Comparison of ENCODE assay signal across 26 cellular contexts in the genomic region with DNA sequence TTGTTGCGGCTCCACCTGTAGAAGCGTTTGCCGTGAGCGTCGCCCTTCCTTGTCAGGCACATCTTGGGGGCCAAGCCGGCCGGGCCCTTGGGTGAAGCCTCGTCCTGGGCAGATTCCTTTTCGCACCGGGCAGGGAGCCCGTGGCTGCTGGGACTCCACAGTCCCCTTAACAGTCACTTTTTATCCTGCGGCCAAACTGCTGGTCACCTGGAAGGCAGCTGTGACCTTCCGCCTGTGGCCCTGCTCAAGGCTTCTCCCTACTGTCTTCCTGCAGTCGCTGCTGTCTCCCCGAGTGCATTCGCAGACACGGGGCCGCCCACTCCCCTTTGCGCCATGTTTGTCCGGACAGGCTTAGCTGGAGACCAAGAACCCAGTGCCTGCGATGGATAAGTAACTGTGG. TPM values are rescaled to one million over a fixed set of nuclear protein-coding genes. Genes with fewer than 3 reads are reported as not detected.
DNase-seq lines count a peak whose midpoint lies in the region; ATAC-seq and TF ChIP-seq lines count a peak whose summit lies in the region.
"Had no signal": no experiment of that assay in that cellular context is flagged by ENCODE, and none has a peak within 500 bp of the region (broad histone marks: within the 10 kb centered on the region; RNA-seq: fewer than 3 reads in every experiment).

No MANE protein-coding gene starts in this region.

- no peaks in the 10 kb centered on the region for H3K9me2 ChIP-seq in SK-N-SH

- no peaks in the 10 kb centered on the region for H3K4me1 ChIP-seq in CD8-positive, alpha-beta memory T cell (ENCODE audit: insufficient read depth, low read length)
- peaks cover 0 to 4% of the 10 kb centered on the region in 2 experiments; a peak in 1 of 4 replicates for H3K4me1 ChIP-seq in SK-N-SH (ENCODE audit: control insufficient read depth in 1 of 2, insufficient read depth in 2 of 2, low read depth in 1 of 2, low read length in 1 of 2)
- H3K4me1 ChIP-seq: body of pancreas, gastrocnemius medialis, psoas muscle had no signal

- peaks cover 14% of the 10 kb centered on the region for H3K36me3 Mint-ChIP-seq in activated naive CD4-positive, alpha-beta T cell treated with anti-CD3 and anti-CD28 coated beads, Interleukin-2, amount 50 U/mL, for 24 hours
- peaks cover 5 to 54% (median 8%) of the 10 kb centered on the region in 3 donors for H3K36me3 Mint-ChIP-seq in CD8-positive, alpha-beta memory T cell
- peaks cover 23% of the 10 kb centered on the region for H3K36me3 Mint-ChIP-seq in central memory CD8-positive, alpha-beta T cell (ENCODE audit: insufficient read depth)
- peaks cover 60% of the 10 kb centered on the region for H3K36me3 Mint-ChIP-seq in neural crest cell (ENCODE audit: low read depth)

- H3K36me3 ChIP-seq in CD8-positive, alpha-beta memory T cell (ENCODE audit: insufficient read depth, low read length): peaks cover 6% of the 10 kb centered on the region
- H3K36me3 ChIP-seq in SK-N-SH (replicated peaks in 1 of 2; ENCODE audit: control insufficient read depth in 1 of 2, insufficient read depth in 2 of 2, low read length in 1 of 2): peaks cover 36 to 44% of the 10 kb centered on the region in 2 experiments

- no peak overlapping the region for H3K27ac ChIP-seq in CD8-positive, alpha-beta memory T cell (ENCODE audit: low read depth, low read length)
- H3K27ac ChIP-seq in SK-N-SH (ENCODE audit: low read depth in 2 of 2, low read length in 1 of 2): no peak overlapping the region; a peak in 1 of 4 replicates
- H3K27ac ChIP-seq: adrenal gland, body of pancreas, C4-2B, gastrocnemius medialis, psoas muscle had no signal

- H3K79me2 ChIP-seq in SK-N-SH (ENCODE audit: insufficient read depth): peaks cover 11% of the 10 kb centered on the region

- 96% methylated on average over 19 of the region's 21 CpGs for WGBS in SK-N-SH (ENCODE audit: low lambda C conversion rate)

- peaks cover 3% of the 10 kb centered on the region for H3F3A ChIP-seq in SK-N-SH (replicated peaks; ENCODE audit: insufficient read depth)

- H3K4me3 ChIP-seq in CD8-positive, alpha-beta memory T cell (ENCODE audit: low read length): no peak overlapping the region
- no peak overlapping the region for H3K4me3 ChIP-seq in SK-N-SH (ENCODE audit: low read depth in 2 of 2, low read length in 1 of 2)
- H3K4me3 ChIP-seq: adrenal gland, body of pancreas, gastrocnemius medialis, psoas muscle had no signal

- no peak overlapping the region for H3K9ac ChIP-seq in SK-N-SH

- TF ChIP-seq RAD21 in SK-N-SH (IDR thresholded peaks at IDR 0.05; ENCODE audit: low read length): no peak

- H2AFZ ChIP-seq in SK-N-SH (ENCODE audit: low read depth): no peak overlapping the region

- POLR2A ChIA-PET in CD8-positive, alpha-beta memory T cell (lab: Charles Lee): no interaction called here
- POLR2A ChIA-PET in SK-N-SH (lab: Yijun Ruan, JAX): no interaction called here

- H3K9me3 Mint-ChIP-seq in activated naive CD4-positive, alpha-beta T cell treated with anti-CD3 and anti-CD28 coated beads, Interleukin-2, amount 50 U/mL, for 24 hours: no peaks in the 10 kb centered on the region
- no peaks in the 10 kb centered on the region for H3K9me3 Mint-ChIP-seq in CD8-positive, alpha-beta memory T cell
- no peaks in the 10 kb centered on the region for H3K9me3 Mint-ChIP-seq in central memory CD8-positive, alpha-beta T cell
- H3K9me3 Mint-ChIP-seq in neural crest cell: peaks cover 10% of the 10 kb centered on the region

- no peaks in the 10 kb centered on the region for H3K27me3 ChIP-seq in CD8-positive, alpha-beta memory T cell (ENCODE audit: insufficient read depth, low read length, poor library complexity, severe bottlenecking)
- H3K27me3 ChIP-seq in SK-N-SH (ENCODE audit: insufficient read depth): no peaks in the 10 kb centered on the region
- H3K27me3 ChIP-seq: adrenal gland, body of pancreas, gastrocnemius medialis had no signal

- no peaks in the 10 kb centered on the region for H3K9me3 ChIP-seq in CD8-positive, alpha-beta memory T cell (ENCODE audit: low read length)
- no peaks in the 10 kb centered on the region for H3K9me3 ChIP-seq in SK-N-SH
- H3K9me3 ChIP-seq: adrenal gland, gastrocnemius medialis, psoas muscle had no signal

- ATAC-seq in central memory CD8-positive, alpha-beta T cell (replicated peaks; ENCODE audit: extremely low read depth, poor library complexity, severe bottlenecking): no peak
- ATAC-seq in SK-N-SH treated with all-trans-retinoic acid at 6 μM for 48 hours: no peak
- ATAC-seq: activated CD8-positive, alpha-beta T cell treated with anti-CD3 and anti-CD28 coated beads, Interleukin-2, amount 10 ng/mL, durations not matched to agents 7 days and 5 days; body of pancreas; gastrocnemius medialis; Panc1; psoas muscle had no signal

- no peak for TF ChIP-seq CTCF in neural crest cell (conservative IDR thresholded peaks at IDR 0.05)
- no peak for TF ChIP-seq CTCF in SK-N-SH (IDR thresholded peaks at IDR 0.05)

- TF ChIP-seq EP300 in SK-N-SH (IDR thresholded peaks at IDR 0.05; ENCODE audit: borderline replicate concordance in 1 of 2, low read depth in 1 of 2, low read length in 1 of 2): no peak

- peaks cover 24% of the 10 kb centered on the region for H4K20me1 ChIP-seq in SK-N-SH (ENCODE audit: insufficient read depth)

- peak overlapping the region; percentile 89 for H3K27ac Mint-ChIP-seq in activated naive CD4-positive, alpha-beta T cell treated with anti-CD3 and anti-CD28 coated beads, Interleukin-2, amount 50 U/mL, for 24 hours
- H3K27ac Mint-ChIP-seq in CD8-positive, alpha-beta memory T cell: peak overlapping the region in 5 of 8 donors; percentile 3 to 73 (median 48)
- peak overlapping the region; percentile 71 for H3K27ac Mint-ChIP-seq in central memory CD8-positive, alpha-beta T cell (ENCODE audit: low read depth)
- H3K27ac Mint-ChIP-seq in neural crest cell (ENCODE audit: unreplicated experiment): no peak overlapping the region
- H3K27ac Mint-ChIP-seq: activated CD8-positive, alpha-beta T cell treated with anti-CD3 and anti-CD28 coated beads, Interleukin-2, amount 10 ng/mL, durations not matched to agents 7 days and 5 days had no signal

- DNase-seq in activated naive CD4-positive, alpha-beta T cell (lab: John Stamatoyannopoulos, UW): no peak
- no peak for DNase-seq in CD8-positive, alpha-beta memory T cell
- DNase-seq in central memory CD8-positive, alpha-beta T cell (ENCODE audit: low spot score in 2 of 2): no peak
- DNase-seq in neural crest cell (ENCODE audit: low read depth, low spot score): no peak
- no peak for DNase-seq in D341Med (ENCODE audit: low spot score)
- no peak for DNase-seq in SK-N-SH
- DNase-seq: activated CD8-positive, alpha-beta T cell treated with anti-CD3 and anti-CD28 coated beads, Interleukin-2, amount 10 ng/mL, durations not matched to agents 7 days and 5 days; activated effector memory CD4-positive, alpha-beta T cell treated with anti-CD3 and anti-CD28 coated beads, Interleukin-2, amount 50 U/mL, for 16 hours; adrenal gland; body of pancreas; gastrocnemius medialis; HFFc6; hypothalamus; IMR-90; mesenchymal stem cell; NCI-H2107; occipital lobe; SIG-M5; stimulated activated CD4-positive, alpha-beta T cell treated with anti-CD3 and anti-CD28 coated beads, Interleukin-4, amount 100 ng/mL, for 24 hours; SW 1271; T-helper 9 cell had no signal

- peak overlapping the region; percentile 15 for H3K4me3 Mint-ChIP-seq in activated naive CD4-positive, alpha-beta T cell treated with anti-CD3 and anti-CD28 coated beads, Interleukin-2, amount 50 U/mL, for 24 hours
- peak overlapping the region in 1 of 7 donors; percentile 62 for H3K4me3 Mint-ChIP-seq in CD8-positive, alpha-beta memory T cell
- no peak overlapping the region for H3K4me3 Mint-ChIP-seq in central memory CD8-positive, alpha-beta T cell
- H3K4me3 Mint-ChIP-seq in neural crest cell: peak overlapping the region; percentile 18
- H3K4me3 Mint-ChIP-seq: activated CD8-positive, alpha-beta T cell treated with anti-CD3 and anti-CD28 coated beads, Interleukin-2, amount 10 ng/mL, durations not matched to agents 7 days and 5 days; HFFc6 had no signal

- no peaks in the 10 kb centered on the region for H3K27me3 Mint-ChIP-seq in activated naive CD4-positive, alpha-beta T cell treated with anti-CD3 and anti-CD28 coated beads, Interleukin-2, amount 50 U/mL, for 24 hours
- H3K27me3 Mint-ChIP-seq in CD8-positive, alpha-beta memory T cell: peaks cover 0 to 1% of the 10 kb centered on the region in 2 donors
- H3K27me3 Mint-ChIP-seq in central memory CD8-positive, alpha-beta T cell: no peaks in the 10 kb centered on the region
- H3K27me3 Mint-ChIP-seq in neural crest cell (ENCODE audit: low read depth): peaks cover 22% of the 10 kb centered on the region

- CTCF ChIA-PET in CD8-positive, alpha-beta memory T cell (lab: Charles Lee): no interaction called here
- CTCF ChIA-PET in SK-N-SH (lab: Yijun Ruan, JAX): interaction anchor here (0.7 kb wide), 1 partner anchor 18 kb away, joined by 3 read pairs; no protein-coding TSS in a partner anchor

- H3K4me2 ChIP-seq in SK-N-SH: no peak overlapping the region

- H3K4me1 Mint-ChIP-seq in activated naive CD4-positive, alpha-beta T cell treated with anti-CD3 and anti-CD28 coated beads, Interleukin-2, amount 50 U/mL, for 24 hours: peaks cover 14% of the 10 kb centered on the region
- H3K4me1 Mint-ChIP-seq in CD8-positive, alpha-beta memory T cell: peaks cover 28 to 46% (median 38%) of the 10 kb centered on the region in 3 donors
- peaks cover 37% of the 10 kb centered on the region for H3K4me1 Mint-ChIP-seq in central memory CD8-positive, alpha-beta T cell
- H3K4me1 Mint-ChIP-seq in neural crest cell: peaks cover 12% of the 10 kb centered on the region

TF ChIP-seq in SK-N-SH treated with all-trans-retinoic acid at 6 μM for 48 hours, 23 proteins besides CTCF, POLR2A, EP300 and RAD21 (continues in another document):
- TF ChIP-seq TCF4 (CRISPR knock-in tag; IDR thresholded peaks at IDR 0.05; ENCODE audit: borderline replicate concordance): no peak

TF ChIP-seq in SK-N-SH, 30 proteins besides CTCF, POLR2A, EP300 and RAD21:
- TF ChIP-seq ELF1 (IDR thresholded peaks at IDR 0.05): no peak
- TF ChIP-seq MAX (IDR thresholded peaks at IDR 0.05; ENCODE audit: low read depth): no peak

RNA-seq across cellular contexts. Expression of gene PCGF3, which starts 55.0 kb away (rescaled TPM):
- 10 to 100 TPM; 24.7 to 26.1 TPM for total RNA-seq in CD8-positive, alpha-beta memory T cell
- 4.8 TPM for polyA plus RNA-seq in CD8-positive, alpha-beta memory T cell
- 58.5 and 61.2 TPM in 2 replicates for total RNA-seq in neural crest cell
- 44.8 and 47.0 TPM in 2 replicates for polyA plus RNA-seq in SK-N-SH (2012; rRNA removed)
- polyA plus RNA-seq in SK-N-SH (2012; cell fraction: cytosol; rRNA removed): 19.3 and 28.5 TPM in 2 replicates
- 193 TPM in 2 replicates for polyA plus RNA-seq in SK-N-SH (2012; cell fraction: nucleus; rRNA removed)
